9 cellular contexts compared by ENCODE assay signal in genomic region chr6:21003780-21004541, GRCh38.
DNase-seq lines count a peak whose midpoint lies in the region; ATAC-seq and TF ChIP-seq lines count a peak whose summit lies in the region.
"Had no signal": no experiment of that assay in that cellular context is flagged by ENCODE, and none has a peak within 500 bp of the region (broad histone marks: within the 10 kb centered on the region; RNA-seq: fewer than 3 reads in every experiment).

No MANE protein-coding gene starts in this region.

- no peak overlapping the region for H3K27ac ChIP-seq in prostate gland
- no peak overlapping the region for H3K27ac ChIP-seq in endodermal cell (ENCODE audit: low read depth, low read length)
- no peak overlapping the region for H3K27ac ChIP-seq in thyroid gland

- H3K9me3 Mint-ChIP-seq in brain (peaks cover 0 to 5% (median 4%) of the 10 kb centered on the region in 5 experiments), endodermal cell (no peaks in the 10 kb centered on the region)

- ATAC-seq in GM21423 (IDR thresholded peaks at IDR 0.05; ENCODE audit: unreplicated experiment) (peak; percentile 77), HG03558 (IDR thresholded peaks at IDR 0.05; ENCODE audit: extremely low read depth, unreplicated experiment) (peak; percentile 79)

- TF ChIP-seq POLR2A in prostate gland (IDR thresholded peaks at IDR 0.05) (no peak), thyroid gland (IDR thresholded peaks at IDR 0.05) (no peak)

- no peaks in the 10 kb centered on the region for H3K4me1 ChIP-seq in prostate gland (replicated peaks)
- H3K4me1 ChIP-seq in endodermal cell (ENCODE audit: control insufficient read depth, insufficient read depth, low read length) = no peaks in the 10 kb centered on the region
- H3K4me1 ChIP-seq in thyroid gland = peaks cover 0 to 4% of the 10 kb centered on the region in 2 donors

- peak overlapping the region in 4 of 5 experiments; percentile 64 to 78 (median 70) for H3K27ac Mint-ChIP-seq in brain
- no peak overlapping the region for H3K27ac Mint-ChIP-seq in endodermal cell
- H3K27ac Mint-ChIP-seq: activated naive CD8-positive, alpha-beta T cell had no signal

- H3K4me3 Mint-ChIP-seq in brain (no peak overlapping the region), endodermal cell (no peak overlapping the region)
- H3K4me3 Mint-ChIP-seq: activated naive CD8-positive, alpha-beta T cell had no signal

- DNase-seq in DMS 273 treated with DMSO at 0.1 percent for 48 hours (lab: John Stamatoyannopoulos, UW) (peak; percentile 78), prostate gland (ENCODE audit: low spot score) (no peak), endodermal cell (no peak), thyroid gland (no peak)
- DNase-seq in activated CD4-positive, CD25-positive, alpha-beta regulatory T cell treated with anti-CD3 and anti-CD28 coated beads, Interleukin-2, amount 50 U/mL, for 72 hours = no peak

- TF ChIP-seq CTCF in brain (conservative IDR thresholded peaks at IDR 0.05) (no peak), prostate gland (IDR thresholded peaks at IDR 0.05) (no peak), endodermal cell (conservative IDR thresholded peaks at IDR 0.05) (no peak), thyroid gland (IDR thresholded peaks at IDR 0.05) (no peak)

- WGBS in prostate gland = 63% methylated on average over 3 of the region's 3 CpGs
- 91% methylated on average over 3 of the region's 3 CpGs; no CpG with 5 or more reads in 1 of the 2 experiments for WGBS in endodermal cell (ENCODE audit: insufficient coverage in 1 of 2, insufficient read length in 1 of 2), 2 experiments
- WGBS in thyroid gland, 2 donors = 91 to 93% methylated on average over 3 of the region's 3 CpGs

- no peak overlapping the region for H3K9ac ChIP-seq in endodermal cell (ENCODE audit: extremely low read depth, low read length, poor library complexity, severe bottlenecking)

- H3K27me3 Mint-ChIP-seq in brain = no peaks in the 10 kb centered on the region
- no peaks in the 10 kb centered on the region for H3K27me3 Mint-ChIP-seq in endodermal cell (ENCODE audit: insufficient read depth)
- H3K27me3 Mint-ChIP-seq: activated naive CD8-positive, alpha-beta T cell had no signal

- H3K4me1 Mint-ChIP-seq in brain (peaks cover 51% of the 10 kb centered on the region), endodermal cell (peaks cover 5% of the 10 kb centered on the region)

- no peaks in the 10 kb centered on the region for H3K36me3 ChIP-seq in prostate gland
- H3K36me3 ChIP-seq in endodermal cell (ENCODE audit: control insufficient read depth, insufficient read depth, low read length) = peaks cover 6% of the 10 kb centered on the region
- no peaks in the 10 kb centered on the region for H3K36me3 ChIP-seq in thyroid gland

- H3K4me3 ChIP-seq in prostate gland (no peak overlapping the region), endodermal cell (ENCODE audit: low read length) (no peak overlapping the region), thyroid gland (replicated peaks in 1 of 3) (no peak overlapping the region)

- H3K27me3 ChIP-seq in prostate gland (replicated peaks; ENCODE audit: insufficient read depth) = no peaks in the 10 kb centered on the region
- H3K27me3 ChIP-seq in endodermal cell (ENCODE audit: control insufficient read depth, insufficient read depth, low read length, poor library complexity, severe bottlenecking) = no peaks in the 10 kb centered on the region
- no peaks in the 10 kb centered on the region for H3K27me3 ChIP-seq in thyroid gland

- peaks cover 43% of the 10 kb centered on the region for H3K36me3 Mint-ChIP-seq in brain
- H3K36me3 Mint-ChIP-seq in endodermal cell (ENCODE audit: low read depth) = peaks cover 7% of the 10 kb centered on the region

- H3K9me3 ChIP-seq in prostate gland = no peaks in the 10 kb centered on the region
- no peaks in the 10 kb centered on the region for H3K9me3 ChIP-seq in endodermal cell (ENCODE audit: control insufficient read depth, low read length)
- no peaks in the 10 kb centered on the region for H3K9me3 ChIP-seq in thyroid gland

- intact Hi-C loops in prostate gland (cut with DNase I) = no loop called here
- intact Hi-C loops in thyroid gland (cut with DNase I) = no loop called here
